ENCODE assay signal across 8 cellular contexts in the genomic region with DNA sequence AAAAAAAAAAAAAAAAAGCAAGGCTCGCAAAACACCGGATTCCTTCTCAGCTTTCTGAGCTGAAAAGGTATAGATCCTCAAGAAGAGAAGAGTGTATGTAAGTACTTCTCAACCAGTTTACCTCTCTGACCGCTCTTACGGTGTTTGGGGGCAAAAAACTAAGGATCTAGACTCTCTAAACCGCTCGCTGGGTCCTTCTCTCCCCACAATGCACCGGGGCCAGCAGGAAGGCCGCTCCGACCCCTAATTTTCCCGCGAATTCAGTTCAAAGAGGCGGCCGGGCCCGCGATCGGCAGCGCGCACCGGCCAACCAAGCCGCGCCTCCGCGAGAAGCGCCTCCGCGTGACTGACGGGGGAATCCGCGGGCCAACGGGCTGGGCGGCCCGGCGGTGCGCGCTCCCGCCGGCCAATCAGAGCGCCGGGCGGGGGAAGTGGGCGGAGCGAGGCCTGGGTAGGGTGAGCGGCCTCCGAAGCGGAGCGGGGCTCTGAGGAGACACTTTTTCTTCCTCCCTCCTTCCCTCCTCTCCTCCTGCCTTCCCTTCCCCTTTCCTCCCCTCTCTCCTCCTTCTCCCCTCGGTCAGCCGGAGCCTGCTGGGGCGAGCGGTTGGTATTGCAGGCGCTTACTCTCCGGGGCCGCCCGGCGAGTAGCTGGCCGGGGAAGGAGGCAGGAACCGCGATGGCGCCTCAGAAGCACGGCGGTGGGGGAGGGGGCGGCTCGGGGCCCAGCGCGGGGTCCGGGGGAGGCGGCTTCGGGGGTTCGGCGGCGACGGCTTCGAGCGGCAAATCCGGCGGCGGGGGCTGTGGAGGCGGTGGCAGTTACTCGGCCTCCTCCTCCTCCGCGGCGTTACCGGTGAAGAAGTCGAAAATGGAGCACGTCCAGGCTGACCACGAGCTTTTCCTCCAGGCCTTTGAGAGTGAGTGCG.
A peak's percentile ranks its signal among the peaks of the same experiment; 100 is the strongest.
DNase-seq lines count a peak whose midpoint lies in the region; ATAC-seq, FAIRE-seq and TF ChIP-seq lines count a peak whose summit lies in the region.
"Not testable (repeated sequence)": the region's sequence is repeated elsewhere in the genome, so short reads cannot be mapped to it uniquely, and the experiment has no call there.

No MANE protein-coding gene starts in this region.

- ATAC-seq in HG02798 (IDR thresholded peaks at IDR 0.05; ENCODE audit: poor library complexity, unreplicated experiment) (peak; percentile 98), left cardiac atrium (peak; percentile 97 to 99)

- TF ChIP-seq POLR2A in GM12891 (IDR thresholded peaks at IDR 0.05; ENCODE audit: low read depth, low read length) = peak; percentile 91
- TF ChIP-seq POLR2A in adrenal gland (IDR thresholded peaks at IDR 0.05) = peak; percentile 38 to 83
- TF ChIP-seq POLR2A in transverse colon (IDR thresholded peaks at IDR 0.05) = peak; percentile 83

- peak; percentile 99 for FAIRE-seq in GM12891 (lab: Jason Lieb, UNC)

- peaks cover 5 to 16% of the 10 kb centered on the region in 2 donors for H3K4me1 ChIP-seq in adrenal gland (replicated peaks in 1 of 2)
- H3K4me1 ChIP-seq in transverse colon = peaks cover 0 to 19% (median 8%) of the 10 kb centered on the region in 4 donors

- in situ Hi-C loops in transverse colon (cut with MboI; ENCODE audit: low pct_ligation_motif_present in 1 of 4, low pct_unique_long_range_greater_than_20kb in 1 of 4, low sequenced_read_pairs in 3 of 4) = not testable (repeated sequence)

- WGBS in adrenal gland, 4 donors = 0 to 1% (median 0%) methylated on average over 28 to 86 of the region's 87 CpGs
- 2 to 3% methylated on average over 11 to 82 of the region's 87 CpGs for WGBS in transverse colon (ENCODE audit: low coverage in 1 of 2), 2 donors

- not testable (repeated sequence) for H3K36me3 ChIP-seq in adrenal gland (replicated peaks in 1 of 2); transverse colon

- not testable (repeated sequence) for TF ChIP-seq EP300 in transverse colon (IDR thresholded peaks at IDR 0.05; ENCODE audit: low read depth)

- not testable (repeated sequence) for H3K9me3 ChIP-seq in adrenal gland (replicated peaks in 1 of 3); transverse colon

- H3K27me3 ChIP-seq in adrenal gland, transverse colon: not testable (repeated sequence)

- H3K4me3 ChIP-seq in adrenal gland = peak overlapping the region; percentile 29 to 100 (median 82)
- H3K4me3 ChIP-seq in transverse colon = peak overlapping the region; percentile 52 to 94 (median 81)

- not testable (repeated sequence) for DNase-seq in GM12891 (ENCODE audit: insufficient read length, low spot score)
- DNase-seq in NCI-H146 (lab: John Stamatoyannopoulos, UW) = peak; percentile 80
- peak; percentile 64 to 85 (median 74) for DNase-seq in T-helper 1 cell
- peak; percentile 80 to 90 (median 85) for DNase-seq in adrenal gland
- peak; percentile 88 for DNase-seq in left cardiac atrium
- DNase-seq in posterior vena cava (ENCODE audit: low spot score) = peak; percentile 95
- peak; percentile 89 for DNase-seq in transverse colon

- not testable (repeated sequence) for TF ChIP-seq CTCF in adrenal gland (IDR thresholded peaks at IDR 0.05); transverse colon (IDR thresholded peaks at IDR 0.05)

- intact Hi-C loops in adrenal gland (cut with DNase I); left cardiac atrium (cut with DNase I); posterior vena cava (cut with DNase I); transverse colon (cut with DNase I; ENCODE audit: low total_unique reads): not testable (repeated sequence)

- peak overlapping the region; percentile 74 to 97 (median 85) for H3K27ac ChIP-seq in adrenal gland
- H3K27ac ChIP-seq in transverse colon = peak overlapping the region; percentile 92 to 97 (median 93)

TF ChIP-seq in GM12891, 5 proteins besides CTCF, POLR2A, EP300 and RAD21:
- peak; percentile 75; the same call in 1 of the 2 replicates for TF ChIP-seq TAF1 (IDR thresholded peaks at IDR 0.05; ENCODE audit: low read depth, low read length)
- peak; percentile 91 for TF ChIP-seq POLR2AphosphoS5 (IDR thresholded peaks at IDR 0.05; ENCODE audit: low read depth, low read length)
- TF ChIP-seq POU2F2 (IDR thresholded peaks at IDR 0.05; ENCODE audit: low read depth, low read length) = 0 out of 2 replicates have a peak, but pooled peaks have one; percentile 13
